ENCODE assay signal across 8 cellular contexts in genomic region chr17:50198026-50198669, GRCh38. TPM values are rescaled to one million over a fixed set of nuclear protein-coding genes. Genes with fewer than 3 reads are reported as not detected.
A peak's percentile ranks its signal among the peaks of the same experiment; 100 is the strongest.
DNase-seq lines count a peak whose midpoint lies in the region; ATAC-seq and TF ChIP-seq lines count a peak whose summit lies in the region.

No MANE protein-coding gene starts in this region.

- CTCF ChIA-PET in HCT116 (lab: Charles Lee) = interaction anchor here (0.6 to 3.5 kb wide), 13 partner anchors 14 to 201 kb away, joined by 3 to 59 read pairs (median 4); no protein-coding TSS in a partner anchor

- DNase-seq in BE2C (peak; percentile 77), HCT116 (ENCODE audit: low read depth, low spot score) (peak; percentile 52), RKO (ENCODE audit: low spot score) (peak; percentile 40), Right ventricle myocardium superior (peak; percentile 73), retinal pigment epithelial cell (ENCODE audit: low read depth) (no peak), GM19240 (ENCODE audit: insufficient read length, low spot score) (no peak)
- DNase-seq in activated T-helper 9 cell treated with anti-CD3 and anti-CD28 coated beads, Interleukin-2, amount 50 U/mL, for 16 hours (ENCODE audit: low read depth) = peak; percentile 31

- no peak overlapping the region for H3K4me3 ChIP-seq in BE2C (ENCODE audit: low read depth, low read length)
- no peak overlapping the region for H3K4me3 ChIP-seq in HCT116 (replicated peaks in 1 of 2; ENCODE audit: low read depth in 1 of 2, low read length in 2 of 2)
- H3K4me3 ChIP-seq in retinal pigment epithelial cell (ENCODE audit: low read length) = no peak overlapping the region

- TF ChIP-seq RAD21 in HCT116 (IDR thresholded peaks at IDR 0.05; ENCODE audit: low read depth) = peak; percentile 88

- H3K27me3 ChIP-seq in BE2C = peaks cover 9% of the 10 kb centered on the region
- no peaks in the 10 kb centered on the region for H3K27me3 ChIP-seq in HCT116 (ENCODE audit: insufficient read depth, low read length)

- H2AFZ ChIP-seq in HCT116 (ENCODE audit: low read depth, low read length, poor library complexity, severe bottlenecking) = no peak overlapping the region

- H3K4me1 ChIP-seq in BE2C (peaks cover 3% of the 10 kb centered on the region; the same call in 1 of the 2 replicates), HCT116 (ENCODE audit: control insufficient read depth in 1 of 2, insufficient read depth in 2 of 2, low read length in 2 of 2) (peaks cover 10 to 39% of the 10 kb centered on the region in 2 experiments)

- RAD21 ChIA-PET in HCT116 (lab: Charles Lee; ENCODE audit: low non-redundant PET in 1 of 2, low total read pairs in 2 of 2, uncharacterized antibody in 2 of 2, unreplicated experiment in 2 of 2) = interaction anchor here (1.0 to 3.0 kb wide), 2 partner anchors 28 to 29 kb away, joined by 13 to 26 read pairs; no protein-coding TSS in a partner anchor

- H4K20me1 ChIP-seq in HCT116 (ENCODE audit: insufficient read depth) = no peaks in the 10 kb centered on the region

- BruUV-seq in HCT116 (replicated peaks; lab: Mats Ljungman, UMichigan) = no TSS peak

- H3K9me3 ChIP-seq in BE2C = no peaks in the 10 kb centered on the region
- H3K9me3 ChIP-seq in HCT116 (ENCODE audit: control insufficient read depth in 1 of 2, insufficient read depth in 1 of 2, low read depth in 1 of 2, low read length in 2 of 2) = no peaks in the 10 kb centered on the region

- no peak overlapping the region for H3K9ac ChIP-seq in HCT116 (ENCODE audit: low read length)

- no peaks in the 10 kb centered on the region for H3K36me3 ChIP-seq in BE2C
- H3K36me3 ChIP-seq in HCT116 (ENCODE audit: control insufficient read depth in 1 of 2, insufficient read depth in 2 of 2, low read length in 2 of 2) = 0 out of 4 replicates have a peak, but pooled peaks cover 0 to 5% of the 10 kb centered on the region in 2 experiments

- no peak for ATAC-seq in HCT116
- no peak for ATAC-seq in Right ventricle myocardium superior (ENCODE audit: poor library complexity)
- no peak for ATAC-seq in HG02973 (IDR thresholded peaks at IDR 0.05; ENCODE audit: unreplicated experiment)

- no peaks in the 10 kb centered on the region for H3K79me2 ChIP-seq in HCT116 (ENCODE audit: insufficient read depth, low read length)

- H3K4me2 ChIP-seq in HCT116 (ENCODE audit: low read length) = peak overlapping the region; percentile 99; the same call in 1 of the 2 replicates

- no peaks in the 10 kb centered on the region for H3K9me2 ChIP-seq in HCT116 (ENCODE audit: insufficient read depth)

- intact Hi-C loops in HCT116 (cut with micrococcal nuclease) = loop anchor here (1.0 to 5.0 kb wide), 3 partner anchors 29 to 631 kb away; no protein-coding TSS in a partner anchor
- intact Hi-C loops in Right ventricle myocardium superior (cut with DNase I) = no loop called here

- TF ChIP-seq POLR2A in HCT116 (IDR thresholded peaks at IDR 0.05; ENCODE audit: borderline replicate concordance, extremely low read depth, insufficient read depth, insufficient read length) = no peak

- TF ChIP-seq CTCF in BE2C (IDR thresholded peaks at IDR 0.05; ENCODE audit: low read depth, low read length) = peak; percentile 91
- peak; percentile 92 to 97 (median 95) for TF ChIP-seq CTCF in HCT116 (IDR thresholded peaks at IDR 0.05 in 2 of 3, conservative IDR thresholded peaks at IDR 0.05 in 1 of 3; ENCODE audit: borderline replicate concordance in 1 of 3, insufficient read depth in 1 of 3, low read depth in 2 of 3, low read length in 2 of 3)
- TF ChIP-seq CTCF in retinal pigment epithelial cell (conservative IDR thresholded peaks at IDR 0.05; ENCODE audit: low read depth, low read length) = peak; percentile 91

- POLR2A ChIA-PET in HCT116 (lab: Charles Lee) = no interaction called here

- no peak overlapping the region for H3K27ac ChIP-seq in HCT116 (ENCODE audit: low read depth, low read length)

TF ChIP-seq in HCT116, 20 proteins besides CTCF, POLR2A, EP300 and RAD21:
- peak; percentile 17 for TF ChIP-seq YY1 (IDR thresholded peaks at IDR 0.05; ENCODE audit: extremely low read depth, insufficient replicate concordance, low read depth, low read length)
- TF ChIP-seq ELF1 (IDR thresholded peaks at IDR 0.05; ENCODE audit: borderline replicate concordance, low read depth) = no peak
TF ChIP-seq in HCT116: peak in this region for 1.

RNA-seq across cellular contexts. Expression of gene COL1A1, which starts 3.3 kb away (rescaled TPM):
- polyA plus RNA-seq in BE2C (2012; ENCODE audit: insufficient read depth, insufficient read length, low read depth) = 0.80 TPM
- total RNA-seq in HCT116 (2021; ENCODE audit: unreplicated experiment) (33.6 TPM), Right ventricle myocardium superior (28.1 TPM)
- 22.1 and 42.6 TPM in 2 replicates for polyA plus RNA-seq in HCT116 (2012)

RNA-seq across cellular contexts. Expression of gene SGCA, which starts 32.3 kb away (rescaled TPM):
- 0.65 TPM for polyA plus RNA-seq in BE2C (2012; ENCODE audit: insufficient read depth, insufficient read length, low read depth)
- total RNA-seq in HCT116 (2021; ENCODE audit: unreplicated experiment) (0.37 TPM), Right ventricle myocardium superior (135 TPM)
- 0.21 and 0.56 TPM in 2 replicates for polyA plus RNA-seq in HCT116 (2012)

RNA-seq across cellular contexts. Expression of gene PPP1R9B, which starts 47.7 kb away (rescaled TPM):
- 190 TPM for polyA plus RNA-seq in BE2C (2012; ENCODE audit: insufficient read depth, insufficient read length, low read depth)
- total RNA-seq in HCT116 (2021; ENCODE audit: unreplicated experiment) (112 TPM), Right ventricle myocardium superior (35.4 TPM)
- 65.7 and 68.5 TPM in 2 replicates for polyA plus RNA-seq in HCT116 (2012)

Comparison
In these comparisons a context has a peak if more than half of its experiments do, and no peak if none do; other contexts are left out.
1. DNase-seq: peak in BE2C (single experiment), HCT116 (single experiment), RKO (single experiment), activated T-helper 9 cell treated with anti-CD3 and anti-CD28 coated beads, Interleukin-2, amount 50 U/mL, for 16 hours (single experiment) and Right ventricle myocardium superior (single experiment); none in retinal pigment epithelial cell (single experiment) and GM19240 (single experiment).
2. RNA of gene SGCA, which starts 32.3 kb away (total RNA-seq): 135 TPM in Right ventricle myocardium superior (single experiment); 0.37 TPM in HCT116 (single experiment); every median in the first group is over 10 times any median in the second.
3. Peak in every context shown above with its lines, with median percentiles within 50 percentile points of each other: CTCF ChIP-seq.